8 cellular contexts compared by ENCODE assay signal in genomic region chr6:170307080-170307545, GRCh38. TPM values are rescaled to one million over a fixed set of nuclear protein-coding genes. Genes with fewer than 3 reads are reported as not detected.
DNase-seq lines count a peak whose midpoint lies in the region; ATAC-seq and TF ChIP-seq lines count a peak whose summit lies in the region.

No MANE protein-coding gene starts in this region.

- CTCF ChIA-PET in mammary epithelial cell (lab: Charles Lee; ENCODE audit: low non-redundant PET), result no interaction called here

- peak overlapping the region; percentile 51 for H3K27ac ChIP-seq in 22Rv1
- peak overlapping the region; percentile 3; the same call in 1 of the 2 replicates for H3K27ac ChIP-seq in HUES6 (ENCODE audit: low read depth, low read length)
- H3K27ac ChIP-seq in mammary epithelial cell (ENCODE audit: insufficient read depth, low read depth, low read length), result peak overlapping the region; percentile 78

- intact Hi-C loops in mammary epithelial cell (cut with micrococcal nuclease), result loop anchor here (5.0 to 10.0 kb wide), 4 partner anchors 210 to 582 kb away; partner anchors contain the start of gene PHF10

- TSS peak; percentile 44 for BruUV-seq in mammary epithelial cell (replicated peaks; lab: Mats Ljungman, UMichigan)

- dilution Hi-C loops in mammary epithelial cell (cut with HindIII; ENCODE audit: low sequenced_read_pairs), result no loop called here

- H3K27me3 ChIP-seq in HUES6 (ENCODE audit: control insufficient read depth, insufficient read depth, low read length), result peaks cover 24% of the 10 kb centered on the region; the same call in 1 of the 2 replicates
- no peaks in the 10 kb centered on the region for H3K27me3 ChIP-seq in mammary epithelial cell (ENCODE audit: insufficient read depth, low read length)
- no peaks in the 10 kb centered on the region for H3K27me3 ChIP-seq in mucosa of stomach (ENCODE audit: control insufficient read depth, insufficient read depth, low read length)

- H3K9ac ChIP-seq in HUES6 (ENCODE audit: low read length) (peak overlapping the region; percentile 83), mammary epithelial cell (ENCODE audit: insufficient read depth, low read length) (peak overlapping the region; percentile 83), mucosa of stomach (ENCODE audit: low read length) (peak overlapping the region; percentile 90)

- H3K79me2 ChIP-seq in mammary epithelial cell (ENCODE audit: insufficient read depth, low read length), result peaks cover 59% of the 10 kb centered on the region

- no peaks in the 10 kb centered on the region for H3K36me3 ChIP-seq in HUES6 (ENCODE audit: control insufficient read depth, insufficient read depth, low read length)
- no peaks in the 10 kb centered on the region for H3K36me3 ChIP-seq in mammary epithelial cell (ENCODE audit: insufficient read depth, low read length)
- H3K36me3 ChIP-seq in mucosa of stomach (ENCODE audit: control insufficient read depth, insufficient read depth, low read length), result no peaks in the 10 kb centered on the region

- peak overlapping the region; percentile 87 for H3K4me2 ChIP-seq in mammary epithelial cell (ENCODE audit: insufficient read depth, low read depth, low read length)

- H3K4me1 ChIP-seq in HUES6 (ENCODE audit: control insufficient read depth, insufficient read depth, low read length) (peaks cover 11% of the 10 kb centered on the region), mammary epithelial cell (ENCODE audit: insufficient read depth, low read length) (peaks cover 22% of the 10 kb centered on the region), mucosa of stomach (ENCODE audit: control insufficient read depth, insufficient read depth, low read length) (peaks cover 19% of the 10 kb centered on the region)

- H3K9me3 ChIP-seq in HUES6 (ENCODE audit: control insufficient read depth, insufficient read depth, low read depth, low read length), result peaks cover 34% of the 10 kb centered on the region
- H3K9me3 ChIP-seq in mammary epithelial cell (replicated peaks; ENCODE audit: insufficient read depth, low read length), result no peaks in the 10 kb centered on the region
- H3K9me3 ChIP-seq in mucosa of stomach (ENCODE audit: control insufficient read depth, low read length), result no peaks in the 10 kb centered on the region

- H4K20me1 ChIP-seq in mammary epithelial cell (ENCODE audit: insufficient read depth, low read length), result no peaks in the 10 kb centered on the region

- no peak for DNase-seq in mammary epithelial cell
- DNase-seq in inferior parietal cortex (ENCODE audit: extremely low spot score), result no peak
- no peak for DNase-seq in G401 (ENCODE audit: low spot score)

- H2AFZ ChIP-seq in mammary epithelial cell (ENCODE audit: low read depth, low read length), result peak overlapping the region; percentile 86

- 5% methylated on average over 15 of the region's 15 CpGs for WGBS in mammary epithelial cell (ENCODE audit: low coverage, missing lambda C conversion rate)

- H3K4me3 ChIP-seq in HUES6 (ENCODE audit: low read depth, low read length) (peak overlapping the region; percentile 90), mammary epithelial cell (replicated peaks in 1 of 3; ENCODE audit: insufficient read depth in 1 of 3, low read depth in 2 of 3, low read length in 3 of 3) (peak overlapping the region; percentile 69 to 98 (median 98)), mucosa of stomach (ENCODE audit: low read length) (peak overlapping the region; percentile 87)

- ATAC-seq in GM18873 (IDR thresholded peaks at IDR 0.05; ENCODE audit: low FRiP score, unreplicated experiment) (no peak), HG02610 (IDR thresholded peaks at IDR 0.05; ENCODE audit: unreplicated experiment) (no peak)

- in situ Hi-C loops in mammary epithelial cell (cut with MboI; ENCODE audit: low sequenced_read_pairs in 2 of 2) (no loop called here), G401 (cut with HindIII; ENCODE audit: low sequenced_read_pairs) (no loop called here)

- TF ChIP-seq CTCF in 22Rv1 (IDR thresholded peaks at IDR 0.05), result no peak
- no peak for TF ChIP-seq CTCF in mammary epithelial cell (conservative IDR thresholded peaks at IDR 0.05 in 1 of 2, IDR thresholded peaks at IDR 0.05 in 1 of 2; ENCODE audit: extremely low read depth in 1 of 2, insufficient read depth in 1 of 2, low read depth in 1 of 2, low read length in 2 of 2)

RNA-seq across cellular contexts. Expression of gene FAM120B, which starts 0.6 kb away (rescaled TPM):
- total RNA-seq in mammary epithelial cell, result 10 to 100 TPM; 27.3 to 29.7 TPM
- 11.3 TPM for polyA plus RNA-seq in mammary epithelial cell
- 45.2 TPM for polyA minus RNA-seq in mammary epithelial cell
- total RNA-seq in G401 (2014; rRNA removed; shearing (Covaris generic)), result 9.4 and 12.5 TPM in 2 replicates

RNA-seq across cellular contexts. Expression of gene DLL1, which starts 16.2 kb away (rescaled TPM):
- total RNA-seq in mammary epithelial cell, result 10 to 100 TPM; 27.5 to 45.8 TPM
- 10.9 TPM for polyA plus RNA-seq in mammary epithelial cell
- 8.7 TPM for polyA minus RNA-seq in mammary epithelial cell
- 0.18 and 0.51 TPM in 2 replicates for total RNA-seq in G401 (2014; rRNA removed; shearing (Covaris generic))

Comparison
In these comparisons a context has a peak if more than half of its experiments do, and no peak if none do; other contexts are left out.
1. H3K27ac ChIP-seq: peak in every context shown above with its lines; median percentile 78 in mammary epithelial cell; 51 in 22Rv1; 3 in HUES6.
2. RNA of gene DLL1, which starts 16.2 kb away (total RNA-seq): 27.5 to 45.8 TPM in mammary epithelial cell; 0.18 to 0.51 TPM in G401; every median in the first group is over 10 times any median in the second.
3. Peak in every context shown above with its lines, with median percentiles within 50 percentile points of each other: H3K4me3 ChIP-seq and H3K9ac ChIP-seq.